In the genomic region with DNA sequence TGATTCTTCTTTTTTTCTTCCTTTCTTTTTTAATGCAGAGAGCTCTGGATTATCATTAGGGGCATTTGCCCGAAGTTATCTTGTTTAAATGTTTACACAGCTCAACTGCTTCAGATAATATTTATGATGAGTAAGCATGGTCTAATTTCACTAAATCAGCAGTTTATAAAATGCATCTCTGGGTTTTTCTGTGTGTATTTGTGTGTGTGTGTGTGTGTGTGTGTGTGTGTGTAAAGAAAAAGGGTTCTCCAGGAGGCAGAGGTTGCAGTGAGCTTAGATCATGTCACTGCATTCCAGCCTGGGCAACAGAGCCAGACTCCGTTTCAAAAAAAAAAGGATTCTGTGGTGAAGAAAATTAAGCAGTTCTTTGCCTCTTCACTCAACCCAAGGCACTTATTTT, we compare ENCODE assay signal across 15 cellular contexts. TPM values are rescaled to one million over a fixed set of nuclear protein-coding genes. Genes with fewer than 3 reads are reported as not detected.
"Had no signal": no experiment of that assay in that cellular context is flagged by ENCODE, and none has a peak within 500 bp of the region (broad histone marks: within the 10 kb centered on the region; RNA-seq: fewer than 3 reads in every experiment).

No MANE protein-coding gene starts in this region.

- H3K36me3 Mint-ChIP-seq: stimulated activated naive B cell treated with anti-CD40 and anti-IgM and Interleukin-4, amounts not matched to agents 10 μg/mL and 1 μg/mL and 100 μg/mL, for 72 hours had no signal

- H3K9me3 Mint-ChIP-seq: effector memory CD8-positive, alpha-beta T cell; stimulated activated naive B cell treated with anti-CD40 and anti-IgM and Interleukin-4, amounts not matched to agents 10 μg/mL and 1 μg/mL and 100 μg/mL, for 72 hours had no signal

- H3K27ac Mint-ChIP-seq: activated naive CD8-positive, alpha-beta T cell treated with anti-CD3 and anti-CD28 coated beads, Interleukin-2, amount 10 ng/mL, durations not matched to agents 7 days and 5 days; effector memory CD8-positive, alpha-beta T cell; stimulated activated naive B cell treated with anti-CD40 and anti-IgM and Interleukin-4, amounts not matched to agents 10 μg/mL and 1 μg/mL and 100 μg/mL, for 72 hours; T-helper 2 cell treated with Interferon-gamma antibody and Interleukin-4, amounts not matched to agents 5 μg/mL and 100 μg/mL, for 36 hours had no signal

- H3K36me3 ChIP-seq: left ventricle myocardium inferior, sigmoid colon, tibial nerve had no signal

- H3K4me3 ChIP-seq: left ventricle myocardium inferior, sigmoid colon, tibial nerve had no signal

- H3K27me3 ChIP-seq: sigmoid colon, tibial nerve had no signal

- DNase-seq: activated naive CD4-positive, alpha-beta T cell; activated naive CD8-positive, alpha-beta T cell treated with anti-CD3 and anti-CD28 coated beads, Interleukin-2, amount 10 ng/mL, durations not matched to agents 7 days and 5 days; anterior cingulate cortex; cerebellar nuclear complex; dermis blood vessel endothelial cell; effector memory CD8-positive, alpha-beta T cell; kidney; left ventricle myocardium inferior; mesendoderm; sigmoid colon; stimulated activated CD4-positive, alpha-beta T cell treated with anti-CD3 and anti-CD28 coated beads, Interleukin-2, amount 100 ng/mL, for 48 hours; stimulated activated naive B cell treated with anti-CD40 and anti-IgM and Interleukin-4, amounts not matched to agents 10 μg/mL and 1 μg/mL and 100 μg/mL, for 72 hours had no signal

- H3K27ac ChIP-seq: left ventricle myocardium inferior, sigmoid colon, tibial nerve had no signal

- H3K27me3 Mint-ChIP-seq: activated naive CD8-positive, alpha-beta T cell treated with anti-CD3 and anti-CD28 coated beads, Interleukin-2, amount 10 ng/mL, durations not matched to agents 7 days and 5 days; effector memory CD8-positive, alpha-beta T cell; stimulated activated naive B cell treated with anti-CD40 and anti-IgM and Interleukin-4, amounts not matched to agents 10 μg/mL and 1 μg/mL and 100 μg/mL, for 72 hours had no signal

- H3K9me3 ChIP-seq: left ventricle myocardium inferior, sigmoid colon, tibial nerve had no signal

- H3K4me3 Mint-ChIP-seq: activated naive CD8-positive, alpha-beta T cell treated with anti-CD3 and anti-CD28 coated beads, Interleukin-2, amount 10 ng/mL, durations not matched to agents 7 days and 5 days; effector memory CD8-positive, alpha-beta T cell; stimulated activated naive B cell treated with anti-CD40 and anti-IgM and Interleukin-4, amounts not matched to agents 10 μg/mL and 1 μg/mL and 100 μg/mL, for 72 hours had no signal

- ATAC-seq: effector memory CD8-positive, alpha-beta T cell; stimulated activated naive B cell treated with anti-CD40 and anti-IgM and Interleukin-4, amounts not matched to agents 10 μg/mL and 1 μg/mL and 100 μg/mL, for 72 hours had no signal

RNA-seq across cellular contexts. Expression of a gene that starts 25.9 kb away (rescaled TPM):
- polyA plus RNA-seq: neural cell had no signal
